14 cellular contexts compared by ENCODE assay signal in the genomic region with DNA sequence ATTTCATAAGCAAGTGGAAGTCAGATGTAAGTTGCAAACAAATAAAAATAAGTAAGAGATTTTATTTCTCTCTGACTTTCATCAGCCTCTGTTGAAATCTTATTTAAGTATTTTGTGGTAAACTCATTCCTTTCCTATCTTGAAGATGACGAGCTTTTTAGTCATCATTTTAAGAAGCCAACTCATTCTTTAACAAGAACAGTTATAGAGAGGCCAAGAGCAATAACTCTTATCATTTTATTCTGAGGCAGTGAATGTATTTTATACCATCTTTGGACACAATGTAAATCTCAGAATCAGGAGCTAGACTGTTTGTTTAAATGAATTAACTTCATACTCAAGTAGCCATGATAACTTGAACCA.
DNase-seq lines count a peak whose midpoint lies in the region; ATAC-seq and TF ChIP-seq lines count a peak whose summit lies in the region.
"Had no signal": no experiment of that assay in that cellular context is flagged by ENCODE, and none has a peak within 500 bp of the region (broad histone marks: within the 10 kb centered on the region; RNA-seq: fewer than 3 reads in every experiment).

No MANE protein-coding gene starts in this region.

- TF ChIP-seq CTCF in AG09319 (IDR thresholded peaks at IDR 0.05; ENCODE audit: low read depth, low read length) (no peak), choroid plexus epithelial cell (conservative IDR thresholded peaks at IDR 0.05; ENCODE audit: low read depth, low read length) (no peak), nephron (IDR thresholded peaks at IDR 0.05; ENCODE audit: unreplicated experiment in 3 of 3) (no peak)
- no peak for TF ChIP-seq CTCF in activated CD8-positive, alpha-beta T cell treated with anti-CD3 and anti-CD28 coated beads for 36 hours (IDR thresholded peaks at IDR 0.05)

- H3K4me3 ChIP-seq in choroid plexus epithelial cell (ENCODE audit: low read depth, low read length): no peak overlapping the region

- no peaks in the 10 kb centered on the region for H3K27me3 Mint-ChIP-seq in nephron (ENCODE audit: low read depth)
- H3K27me3 Mint-ChIP-seq in activated T-helper 2 cell treated with anti-CD3 and anti-CD28 coated beads, Interferon-gamma antibody, Interleukin-2, Interleukin-4, amounts not matched to agents 10 μg/mL and 5 μg/mL and 100 μg/mL, durations not matched to agents 14 hours and 24 hours and 36 hours (ENCODE audit: low read depth): peaks cover 21% of the 10 kb centered on the region
- H3K27me3 Mint-ChIP-seq in activated CD8-positive, alpha-beta T cell treated with anti-CD3 and anti-CD28 coated beads for 36 hours: no peaks in the 10 kb centered on the region
- H3K27me3 Mint-ChIP-seq: activated CD8-positive, alpha-beta memory T cell treated with anti-CD3 and anti-CD28 coated beads, Interleukin-2, amount 10 ng/mL, durations not matched to agents 7 days and 5 days had no signal

- H3K27ac Mint-ChIP-seq in nephron: peak overlapping the region in 2 of 3 experiments; percentile 26 to 31
- H3K27ac Mint-ChIP-seq in activated T-helper 2 cell treated with anti-CD3 and anti-CD28 coated beads, Interferon-gamma antibody, Interleukin-2, Interleukin-4, amounts not matched to agents 10 μg/mL and 5 μg/mL and 100 μg/mL, durations not matched to agents 14 hours and 24 hours and 36 hours: no peak overlapping the region
- no peak overlapping the region for H3K27ac Mint-ChIP-seq in activated CD8-positive, alpha-beta T cell treated with anti-CD3 and anti-CD28 coated beads for 36 hours
- H3K27ac Mint-ChIP-seq: activated CD8-positive, alpha-beta memory T cell treated with anti-CD3 and anti-CD28 coated beads, Interleukin-2, amount 10 ng/mL, durations not matched to agents 7 days and 5 days; CD4-positive, alpha-beta memory T cell had no signal

- CTCF ChIA-PET in activated CD8-positive, alpha-beta T cell treated with anti-CD3 and anti-CD28 coated beads for 36 hours (lab: Charles Lee): no interaction called here

- H3K9me3 Mint-ChIP-seq in nephron: peaks cover 5% of the 10 kb centered on the region
- peaks cover 6% of the 10 kb centered on the region for H3K9me3 Mint-ChIP-seq in activated T-helper 2 cell treated with anti-CD3 and anti-CD28 coated beads, Interferon-gamma antibody, Interleukin-2, Interleukin-4, amounts not matched to agents 10 μg/mL and 5 μg/mL and 100 μg/mL, durations not matched to agents 14 hours and 24 hours and 36 hours
- H3K9me3 Mint-ChIP-seq in activated CD8-positive, alpha-beta T cell treated with anti-CD3 and anti-CD28 coated beads for 36 hours: peaks cover 2% of the 10 kb centered on the region

- ATAC-seq in HG02970 (IDR thresholded peaks at IDR 0.05; ENCODE audit: low FRiP score, unreplicated experiment) (no peak), HG02759 (IDR thresholded peaks at IDR 0.05; ENCODE audit: unreplicated experiment) (no peak)
- ATAC-seq in activated CD8-positive, alpha-beta T cell treated with anti-CD3 and anti-CD28 coated beads for 36 hours: no peak
- ATAC-seq: activated CD8-positive, alpha-beta memory T cell treated with anti-CD3 and anti-CD28 coated beads, Interleukin-2, amount 10 ng/mL, durations not matched to agents 7 days and 5 days had no signal

- H3K4me1 Mint-ChIP-seq in nephron: no peaks in the 10 kb centered on the region
- H3K4me1 Mint-ChIP-seq in activated T-helper 2 cell treated with anti-CD3 and anti-CD28 coated beads, Interferon-gamma antibody, Interleukin-2, Interleukin-4, amounts not matched to agents 10 μg/mL and 5 μg/mL and 100 μg/mL, durations not matched to agents 14 hours and 24 hours and 36 hours (ENCODE audit: low read depth): peaks cover 32% of the 10 kb centered on the region
- H3K4me1 Mint-ChIP-seq in activated CD8-positive, alpha-beta T cell treated with anti-CD3 and anti-CD28 coated beads for 36 hours (ENCODE audit: low read depth): peaks cover 13% of the 10 kb centered on the region

- DNase-seq in AG09319 (ENCODE audit: extremely low read depth, low read depth) (peak; percentile 58), LoVo (ENCODE audit: low spot score) (peak; percentile 34), choroid plexus epithelial cell (ENCODE audit: low read depth) (peak; percentile 88)
- DNase-seq in activated T-helper 2 cell treated with anti-CD3 and anti-CD28 coated beads, Interferon-gamma antibody, Interleukin-2, Interleukin-4, amounts not matched to agents 10 μg/mL and 5 μg/mL and 100 μg/mL, durations not matched to agents 14 hours and 24 hours and 36 hours (ENCODE audit: low spot score): no peak
- DNase-seq in activated CD8-positive, alpha-beta T cell treated with anti-CD3 and anti-CD28 coated beads for 36 hours: no peak
- DNase-seq: activated CD8-positive, alpha-beta memory T cell treated with anti-CD3 and anti-CD28 coated beads, Interleukin-2, amount 10 ng/mL, durations not matched to agents 7 days and 5 days; CD4-positive, alpha-beta memory T cell; glutamatergic neuron; mesendoderm; NCI-H1694 treated with DMSO at 0.1 percent for 48 hours; retina had no signal

- no peak overlapping the region for H3K4me3 Mint-ChIP-seq in nephron
- H3K4me3 Mint-ChIP-seq in activated T-helper 2 cell treated with anti-CD3 and anti-CD28 coated beads, Interferon-gamma antibody, Interleukin-2, Interleukin-4, amounts not matched to agents 10 μg/mL and 5 μg/mL and 100 μg/mL, durations not matched to agents 14 hours and 24 hours and 36 hours (ENCODE audit: low read depth): no peak overlapping the region
- H3K4me3 Mint-ChIP-seq in activated CD8-positive, alpha-beta T cell treated with anti-CD3 and anti-CD28 coated beads for 36 hours: no peak overlapping the region
- H3K4me3 Mint-ChIP-seq: activated CD8-positive, alpha-beta memory T cell treated with anti-CD3 and anti-CD28 coated beads, Interleukin-2, amount 10 ng/mL, durations not matched to agents 7 days and 5 days; CD4-positive, alpha-beta memory T cell had no signal

- POLR2A ChIA-PET in activated CD8-positive, alpha-beta T cell treated with anti-CD3 and anti-CD28 coated beads for 36 hours (lab: Charles Lee): no interaction called here

- intact Hi-C loops in activated T-helper 2 cell treated with anti-CD3 and anti-CD28 coated beads, Interferon-gamma antibody, Interleukin-2, Interleukin-4, amounts not matched to agents 10 μg/mL and 5 μg/mL and 100 μg/mL, durations not matched to agents 14 hours and 24 hours and 36 hours (cut with micrococcal nuclease): loop anchor here (10.0 kb wide), 3 partner anchors 214 to 806 kb away; partner anchors contain the start of gene GPR87
- intact Hi-C loops in activated CD8-positive, alpha-beta T cell treated with anti-CD3 and anti-CD28 coated beads for 36 hours (cut with micrococcal nuclease): loop anchor here (10.0 kb wide), 1 partner anchor 154 kb away; no protein-coding TSS in a partner anchor

- no peaks in the 10 kb centered on the region for H3K36me3 Mint-ChIP-seq in nephron (ENCODE audit: low read depth)
- no peaks in the 10 kb centered on the region for H3K36me3 Mint-ChIP-seq in activated T-helper 2 cell treated with anti-CD3 and anti-CD28 coated beads, Interferon-gamma antibody, Interleukin-2, Interleukin-4, amounts not matched to agents 10 μg/mL and 5 μg/mL and 100 μg/mL, durations not matched to agents 14 hours and 24 hours and 36 hours (ENCODE audit: low read depth)
- H3K36me3 Mint-ChIP-seq in activated CD8-positive, alpha-beta T cell treated with anti-CD3 and anti-CD28 coated beads for 36 hours (ENCODE audit: low read depth): no peaks in the 10 kb centered on the region

Comparison
In these comparisons a context has a peak if more than half of its experiments do, and no peak if none do; other contexts are left out.
1. DNase-seq: peak in AG09319 (single experiment), LoVo (single experiment) and choroid plexus epithelial cell (single experiment); none in activated T-helper 2 cell treated with anti-CD3 and anti-CD28 coated beads, Interferon-gamma antibody, Interleukin-2, Interleukin-4, amounts not matched to agents 10 μg/mL and 5 μg/mL and 100 μg/mL, durations not matched to agents 14 hours and 24 hours and 36 hours (single experiment) and activated CD8-positive, alpha-beta T cell treated with anti-CD3 and anti-CD28 coated beads for 36 hours (single experiment).
2. H3K27ac Mint-ChIP-seq: peak in nephron (2 of 3); none in activated T-helper 2 cell treated with anti-CD3 and anti-CD28 coated beads, Interferon-gamma antibody, Interleukin-2, Interleukin-4, amounts not matched to agents 10 μg/mL and 5 μg/mL and 100 μg/mL, durations not matched to agents 14 hours and 24 hours and 36 hours (single experiment) and activated CD8-positive, alpha-beta T cell treated with anti-CD3 and anti-CD28 coated beads for 36 hours (single experiment).